19 cellular contexts compared by ENCODE assay signal in genomic region chr18:22060361-22060760, GRCh38.
"Had no signal": no experiment of that assay in that cellular context is flagged by ENCODE, and none has a peak within 500 bp of the region (broad histone marks: within the 10 kb centered on the region; RNA-seq: fewer than 3 reads in every experiment).

No MANE protein-coding gene starts in this region.

- H3K27ac ChIP-seq: foreskin keratinocyte, left ventricle myocardium inferior, lower lobe of right lung, sigmoid colon, skin epidermis, tibial nerve had no signal

- H3K9me3 ChIP-seq: lower lobe of right lung, testis had no signal

- H3K9me3 Mint-ChIP-seq: dendritic cell treated with granulocyte-macrophage colony-stimulating factor and Interleukin-4, amounts not matched to agents 40 ng/mL and 50 ng/mL, for 4 days; nephron progenitor cell; stimulated activated naive B cell treated with anti-CD40 and anti-IgM and Interleukin-4, amounts not matched to agents 10 μg/mL and 1 μg/mL and 100 μg/mL, for 72 hours; stimulated activated naive CD8-positive, alpha-beta T cell treated with anti-CD3 and anti-CD28 coated beads, Interleukin-15, amount 100 ng/mL, for 72 hours had no signal

- H3K4me3 Mint-ChIP-seq: dendritic cell treated with granulocyte-macrophage colony-stimulating factor and Interleukin-4, amounts not matched to agents 40 ng/mL and 50 ng/mL, for 4 days; memory B cell; naive B cell; nephron progenitor cell; stimulated activated naive B cell treated with anti-CD40 and anti-IgM and Interleukin-4, amounts not matched to agents 10 μg/mL and 1 μg/mL and 100 μg/mL, for 72 hours; stimulated activated naive CD8-positive, alpha-beta T cell treated with anti-CD3 and anti-CD28 coated beads, Interleukin-15, amount 100 ng/mL, for 72 hours had no signal

- H3K4me3 ChIP-seq: left ventricle myocardium inferior, lower lobe of right lung, sigmoid colon, skin epidermis, testis, tibial nerve had no signal

- H3K36me3 Mint-ChIP-seq: memory B cell; naive B cell; stimulated activated naive B cell treated with anti-CD40 and anti-IgM and Interleukin-4, amounts not matched to agents 10 μg/mL and 1 μg/mL and 100 μg/mL, for 72 hours had no signal

- H3K4me1 Mint-ChIP-seq: memory B cell; naive B cell; stimulated activated naive CD8-positive, alpha-beta T cell treated with anti-CD3 and anti-CD28 coated beads, Interleukin-15, amount 100 ng/mL, for 72 hours had no signal

- H3K27ac Mint-ChIP-seq: dendritic cell treated with granulocyte-macrophage colony-stimulating factor and Interleukin-4, amounts not matched to agents 40 ng/mL and 50 ng/mL, for 4 days; memory B cell; naive B cell; nephron progenitor cell; stimulated activated naive B cell treated with anti-CD40 and anti-IgM and Interleukin-4, amounts not matched to agents 10 μg/mL and 1 μg/mL and 100 μg/mL, for 72 hours; stimulated activated naive CD8-positive, alpha-beta T cell treated with anti-CD3 and anti-CD28 coated beads, Interleukin-15, amount 100 ng/mL, for 72 hours had no signal

- H3K36me3 ChIP-seq: left ventricle myocardium inferior, lower lobe of right lung, sigmoid colon, tibial nerve had no signal

- DNase-seq: erythroblast; foreskin keratinocyte; kidney; left cardiac atrium; left ventricle myocardium inferior; lower lobe of right lung; naive B cell; nephron progenitor cell; sigmoid colon; stimulated activated CD4-positive, alpha-beta T cell treated with anti-CD3 and anti-CD28 coated beads, Interleukin-2, amount 100 ng/mL, for 24 hours; stimulated activated CD4-positive, alpha-beta T cell treated with anti-CD3 and anti-CD28 coated beads, Interleukin-4, amount 100 ng/mL, for 4 hours; stimulated activated naive B cell treated with anti-CD40 and anti-IgM and Interleukin-4, amounts not matched to agents 10 μg/mL and 1 μg/mL and 100 μg/mL, for 72 hours; stimulated activated naive CD8-positive, alpha-beta T cell treated with anti-CD3 and anti-CD28 coated beads, Interleukin-15, amount 100 ng/mL, for 72 hours; testis had no signal

- H3K27me3 Mint-ChIP-seq: dendritic cell treated with granulocyte-macrophage colony-stimulating factor and Interleukin-4, amounts not matched to agents 40 ng/mL and 50 ng/mL, for 4 days; memory B cell; naive B cell; stimulated activated naive B cell treated with anti-CD40 and anti-IgM and Interleukin-4, amounts not matched to agents 10 μg/mL and 1 μg/mL and 100 μg/mL, for 72 hours; stimulated activated naive CD8-positive, alpha-beta T cell treated with anti-CD3 and anti-CD28 coated beads, Interleukin-15, amount 100 ng/mL, for 72 hours had no signal

- FAIRE-seq: endothelial cell of umbilical vein, kidney had no signal

- ATAC-seq: foreskin keratinocyte; left cardiac atrium; lower lobe of right lung; stimulated activated naive B cell treated with anti-CD40 and anti-IgM and Interleukin-4, amounts not matched to agents 10 μg/mL and 1 μg/mL and 100 μg/mL, for 72 hours; stimulated activated naive CD8-positive, alpha-beta T cell treated with anti-CD3 and anti-CD28 coated beads, Interleukin-15, amount 100 ng/mL, for 72 hours had no signal

- H3K27me3 ChIP-seq: foreskin keratinocyte, sigmoid colon, testis, tibial nerve had no signal

- H3K4me1 ChIP-seq: foreskin keratinocyte, left ventricle myocardium inferior, lower lobe of right lung, sigmoid colon, tibial nerve had no signal
